ENCODE assay signal across 14 cellular contexts in genomic region chr18:7979714-7980113, GRCh38.
"Had no signal": no experiment of that assay in that cellular context is flagged by ENCODE, and none has a peak within 500 bp of the region (broad histone marks: within the 10 kb centered on the region; RNA-seq: fewer than 3 reads in every experiment).

No MANE protein-coding gene starts in this region.

- FAIRE-seq: pancreas, small intestine had no signal

- ATAC-seq: heart left ventricle; naive thymus-derived CD4-positive, alpha-beta T cell; pancreas; right cardiac atrium had no signal

- H3K36me3 ChIP-seq: colonic mucosa, heart left ventricle, pancreas had no signal

- DNase-seq: colonic mucosa; dermis blood vessel endothelial cell; effector CD4-positive, alpha-beta T cell; foreskin melanocyte; heart left ventricle; hippocampal formation; naive thymus-derived CD4-positive, alpha-beta T cell; nucleus accumbens; right cardiac atrium; small intestine; stimulated activated CD4-positive, alpha-beta T cell treated with anti-CD3 and anti-CD28 coated beads, Interleukin-12 subunit alpha, Interleukin-12 subunit beta, amount 100 ng/mL, for 4 hours; stimulated activated naive CD4-positive, alpha-beta T cell treated with Interleukin-2 at 50 U/mL for 16 hours had no signal

- H3K4me3 ChIP-seq: colonic mucosa, heart left ventricle, pancreas had no signal

- H3K27ac ChIP-seq: colonic mucosa, heart left ventricle, pancreas had no signal

- H3K27me3 Mint-ChIP-seq: naive thymus-derived CD4-positive, alpha-beta T cell; progenitor cell of endocrine pancreas had no signal

- H3K27me3 ChIP-seq: colonic mucosa, heart left ventricle, pancreas had no signal

- H3K9me3 ChIP-seq: colonic mucosa, heart left ventricle, pancreas had no signal

- H3K27ac Mint-ChIP-seq: naive thymus-derived CD4-positive, alpha-beta T cell; progenitor cell of endocrine pancreas had no signal

- H3K4me1 Mint-ChIP-seq: naive thymus-derived CD4-positive, alpha-beta T cell had no signal

- H3K4me3 Mint-ChIP-seq: naive thymus-derived CD4-positive, alpha-beta T cell had no signal

- H3K4me1 ChIP-seq: colonic mucosa, pancreas had no signal
